In the genomic region with DNA sequence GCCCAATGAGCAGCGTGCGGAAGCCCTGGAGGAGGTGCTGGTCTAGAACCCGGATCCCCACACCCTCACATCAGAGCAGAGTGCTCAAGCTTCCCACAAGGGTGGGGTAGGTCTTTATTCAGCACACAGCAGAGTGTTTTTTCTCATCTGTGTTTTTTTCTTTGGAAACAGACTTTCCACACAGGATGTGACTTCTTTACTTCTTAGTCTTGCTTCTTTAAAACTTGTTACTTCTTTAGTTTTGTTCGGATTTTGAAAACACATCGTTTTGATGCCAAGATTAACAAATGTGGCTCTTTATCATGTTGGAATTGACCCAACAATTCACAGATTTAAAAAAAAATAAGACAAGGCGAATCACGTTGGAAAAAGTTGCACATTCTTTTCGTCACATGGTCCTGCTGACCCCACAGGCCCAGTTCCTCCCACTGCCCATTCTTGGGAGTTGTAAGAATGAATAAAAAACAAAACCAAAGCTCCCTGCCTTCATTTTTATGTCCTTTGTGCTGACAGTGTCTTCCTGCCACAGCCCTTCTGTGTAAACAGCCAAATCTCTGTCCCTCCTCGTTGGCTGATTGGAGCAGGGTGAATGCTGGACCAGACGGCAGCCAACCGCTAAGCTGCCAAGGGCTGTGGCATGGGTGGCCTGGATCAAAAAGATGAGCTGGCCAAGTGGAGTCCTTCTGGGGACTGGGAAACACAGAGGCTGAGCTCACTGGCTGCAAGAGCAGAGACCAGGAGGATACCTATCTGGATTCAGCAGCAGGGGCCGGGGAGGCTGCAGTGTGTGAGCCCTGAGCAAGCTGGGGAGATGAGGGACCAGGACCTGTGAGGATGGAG, we compare ENCODE assay signal across 12 cellular contexts.
DNase-seq lines count a peak whose midpoint lies in the region; TF ChIP-seq lines count a peak whose summit lies in the region.
"Had no signal": no experiment of that assay in that cellular context is flagged by ENCODE, and none has a peak within 500 bp of the region (broad histone marks: within the 10 kb centered on the region; RNA-seq: fewer than 3 reads in every experiment).

No MANE protein-coding gene starts in this region.

- 33 to 34% methylated on average over 12 of the region's 12 CpGs for WGBS in tibial nerve, 2 donors

- no peak overlapping the region for H3K4me3 ChIP-seq in tibial nerve
- H3K4me3 ChIP-seq: GM23338 had no signal

- peaks cover 0 to 15% (median 4%) of the 10 kb centered on the region in 4 donors for H3K9me3 ChIP-seq in tibial nerve

- peaks cover 0 to 28% (median 14%) of the 10 kb centered on the region in 4 donors for H3K4me1 ChIP-seq in tibial nerve

- TF ChIP-seq EP300 in tibial nerve (IDR thresholded peaks at IDR 0.05) = peak in 1 of 2 donors; percentile 39

- no peaks in the 10 kb centered on the region for H3K36me3 ChIP-seq in tibial nerve

- peak overlapping the region in 3 of 4 donors; percentile 28 to 79 (median 72) for H3K27ac ChIP-seq in tibial nerve
- H3K27ac ChIP-seq: 22Rv1 had no signal

- TF ChIP-seq CTCF in tibial nerve (IDR thresholded peaks at IDR 0.05) = no peak

- DNase-seq in NCI-H2196 (lab: John Stamatoyannopoulos, UW; ENCODE audit: unreplicated experiment) = peak; percentile 10
- DNase-seq in NCI-H2196 treated with DMSO at 0.1 percent for 48 hours (lab: John Stamatoyannopoulos, UW; ENCODE audit: unreplicated experiment) = no peak
- DNase-seq in fibroblast of peridontal ligament (ENCODE audit: extremely low read depth) = peak; percentile 36
- DNase-seq in myocyte (ENCODE audit: low read depth) = peak; percentile 19
- peak; percentile 37 to 63 for DNase-seq in tibial nerve (ENCODE audit: low spot score in 2 of 2)
- DNase-seq in SIG-M5 (lab: John Stamatoyannopoulos, UW) = no peak
- no peak for DNase-seq in NCI-H1417 (lab: John Stamatoyannopoulos, UW)
- DNase-seq in glomerular visceral epithelial cell (ENCODE audit: extremely low spot score) = no peak
- DNase-seq: DMS79 treated with DMSO at 0.1 percent for 48 hours, NCI-H446 treated with DMSO at 0.1 percent for 48 hours had no signal

- no peak for TF ChIP-seq POLR2A in tibial nerve (IDR thresholded peaks at IDR 0.05)

- H3K27me3 ChIP-seq in tibial nerve = no peaks in the 10 kb centered on the region

Comparison
In these comparisons a context has a peak if more than half of its experiments do, and no peak if none do; other contexts are left out.
1. DNase-seq: peak in NCI-H2196 (single experiment), fibroblast of peridontal ligament (single experiment), myocyte (single experiment) and tibial nerve (2 of 2); none in NCI-H2196 treated with DMSO at 0.1 percent for 48 hours (single experiment), SIG-M5 (single experiment), NCI-H1417 (0 of 3) and glomerular visceral epithelial cell (single experiment).